ENCODE assay signal across 12 cellular contexts in the genomic region with DNA sequence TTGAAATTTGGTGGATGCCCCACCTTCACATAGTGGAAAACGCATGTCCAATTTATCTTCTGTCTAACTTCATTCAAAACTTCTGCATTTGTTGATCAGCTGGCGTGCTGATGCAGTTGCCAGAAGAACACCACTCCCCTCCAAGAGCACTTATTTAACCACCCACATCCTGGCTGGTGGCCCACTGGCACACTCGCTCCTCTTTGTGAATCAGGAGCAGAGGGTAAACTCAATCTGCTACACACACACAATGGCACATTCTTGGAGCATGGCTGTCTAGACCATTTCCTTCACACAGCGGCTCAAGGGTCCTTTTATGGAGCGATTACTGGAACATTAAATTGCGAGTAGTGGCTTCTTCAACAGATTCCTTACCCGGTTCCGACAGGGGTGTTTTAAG. TPM values are rescaled to one million over a fixed set of nuclear protein-coding genes. Genes with fewer than 3 reads are reported as not detected.
DNase-seq lines count a peak whose midpoint lies in the region; ATAC-seq and TF ChIP-seq lines count a peak whose summit lies in the region.
"Had no signal": no experiment of that assay in that cellular context is flagged by ENCODE, and none has a peak within 500 bp of the region (broad histone marks: within the 10 kb centered on the region; RNA-seq: fewer than 3 reads in every experiment).

No MANE protein-coding gene starts in this region.

- no peak overlapping the region for H3K27ac Mint-ChIP-seq in GM23338
- H3K27ac Mint-ChIP-seq: activated naive CD4-positive, alpha-beta T cell treated with anti-CD3 and anti-CD28 coated beads, Interleukin-2, amount 50 U/mL, for 24 hours had no signal

- peaks cover 7% of the 10 kb centered on the region; the same call in 2 of the 3 replicates for H3K4me1 Mint-ChIP-seq in GM23338
- H3K4me1 Mint-ChIP-seq: activated naive CD4-positive, alpha-beta T cell treated with anti-CD3 and anti-CD28 coated beads, Interleukin-2, amount 50 U/mL, for 24 hours had no signal

- H3K27ac ChIP-seq in GM23338 (ENCODE audit: low read depth), result no peak overlapping the region
- no peak overlapping the region for H3K27ac ChIP-seq in epithelial cell of prostate
- H3K27ac ChIP-seq: gastrocnemius medialis had no signal

- H3K27me3 ChIP-seq in GM23338 (ENCODE audit: insufficient read depth), result no peaks in the 10 kb centered on the region
- H3K27me3 ChIP-seq: gastrocnemius medialis had no signal

- no peaks in the 10 kb centered on the region for H4K20me1 ChIP-seq in GM23338 (replicated peaks; ENCODE audit: insufficient read depth)

- H3K4me3 ChIP-seq in GM23338, result no peak overlapping the region
- H3K4me3 ChIP-seq: gastrocnemius medialis had no signal

- ATAC-seq in GM23338 (no peak), GM21786 (IDR thresholded peaks at IDR 0.05; ENCODE audit: unreplicated experiment) (no peak)
- ATAC-seq: gastrocnemius medialis had no signal

- no peaks in the 10 kb centered on the region for H3K36me3 Mint-ChIP-seq in GM23338 (ENCODE audit: low read depth)
- H3K36me3 Mint-ChIP-seq: activated naive CD4-positive, alpha-beta T cell treated with anti-CD3 and anti-CD28 coated beads, Interleukin-2, amount 50 U/mL, for 24 hours had no signal

- H3K36me3 ChIP-seq in GM23338 (ENCODE audit: insufficient read depth), result no peaks in the 10 kb centered on the region
- H3K36me3 ChIP-seq: gastrocnemius medialis had no signal

- no peak overlapping the region for H3K4me3 Mint-ChIP-seq in GM23338
- H3K4me3 Mint-ChIP-seq: activated naive CD4-positive, alpha-beta T cell treated with anti-CD3 and anti-CD28 coated beads, Interleukin-2, amount 50 U/mL, for 24 hours had no signal

- DNase-seq in GM23338 (ENCODE audit: low spot score) (no peak), NCI-H446 treated with DMSO at 0.1 percent for 48 hours (lab: John Stamatoyannopoulos, UW) (peak; percentile 24), epithelial cell of prostate (ENCODE audit: low read depth, low spot score) (peak; percentile 5), stromal cell of bone marrow (ENCODE audit: low read depth) (peak; percentile 40), KG1 (lab: John Stamatoyannopoulos, UW) (no peak)
- DNase-seq in effector CD8-positive, alpha-beta T cell (lab: John Stamatoyannopoulos, UW), result no peak
- DNase-seq: Caco-2, gastrocnemius medialis, NCI-H510A, retina had no signal

- H3K9me2 ChIP-seq in GM23338 (ENCODE audit: insufficient read depth), result no peaks in the 10 kb centered on the region

- H3K4me2 ChIP-seq in GM23338, result no peak overlapping the region

- TF ChIP-seq CTCF in GM23338 (conservative IDR thresholded peaks at IDR 0.05; ENCODE audit: low read depth in 2 of 2), result no peak

- H3K79me2 ChIP-seq in GM23338 (replicated peaks; ENCODE audit: insufficient read depth), result no peaks in the 10 kb centered on the region

- H3K27me3 Mint-ChIP-seq in GM23338 (ENCODE audit: insufficient read depth, low read depth, poor library complexity), result no peaks in the 10 kb centered on the region

- H3K9me3 Mint-ChIP-seq in GM23338, result no peaks in the 10 kb centered on the region
- H3K9me3 Mint-ChIP-seq: activated naive CD4-positive, alpha-beta T cell treated with anti-CD3 and anti-CD28 coated beads, Interleukin-2, amount 50 U/mL, for 24 hours had no signal

- H3F3A ChIP-seq in GM23338 (replicated peaks; ENCODE audit: low read depth), result no peaks in the 10 kb centered on the region

- H2AFZ ChIP-seq in GM23338, result peak overlapping the region; percentile 25; the same call in 1 of the 2 replicates

- peaks cover 8% of the 10 kb centered on the region; the same call in 1 of the 2 replicates for H3K4me1 ChIP-seq in GM23338 (ENCODE audit: insufficient read depth)
- H3K4me1 ChIP-seq: Caco-2, gastrocnemius medialis had no signal

TF ChIP-seq in GM23338, 12 proteins besides CTCF, POLR2A, EP300 and RAD21:
- TF ChIP-seq, protein P1, sequence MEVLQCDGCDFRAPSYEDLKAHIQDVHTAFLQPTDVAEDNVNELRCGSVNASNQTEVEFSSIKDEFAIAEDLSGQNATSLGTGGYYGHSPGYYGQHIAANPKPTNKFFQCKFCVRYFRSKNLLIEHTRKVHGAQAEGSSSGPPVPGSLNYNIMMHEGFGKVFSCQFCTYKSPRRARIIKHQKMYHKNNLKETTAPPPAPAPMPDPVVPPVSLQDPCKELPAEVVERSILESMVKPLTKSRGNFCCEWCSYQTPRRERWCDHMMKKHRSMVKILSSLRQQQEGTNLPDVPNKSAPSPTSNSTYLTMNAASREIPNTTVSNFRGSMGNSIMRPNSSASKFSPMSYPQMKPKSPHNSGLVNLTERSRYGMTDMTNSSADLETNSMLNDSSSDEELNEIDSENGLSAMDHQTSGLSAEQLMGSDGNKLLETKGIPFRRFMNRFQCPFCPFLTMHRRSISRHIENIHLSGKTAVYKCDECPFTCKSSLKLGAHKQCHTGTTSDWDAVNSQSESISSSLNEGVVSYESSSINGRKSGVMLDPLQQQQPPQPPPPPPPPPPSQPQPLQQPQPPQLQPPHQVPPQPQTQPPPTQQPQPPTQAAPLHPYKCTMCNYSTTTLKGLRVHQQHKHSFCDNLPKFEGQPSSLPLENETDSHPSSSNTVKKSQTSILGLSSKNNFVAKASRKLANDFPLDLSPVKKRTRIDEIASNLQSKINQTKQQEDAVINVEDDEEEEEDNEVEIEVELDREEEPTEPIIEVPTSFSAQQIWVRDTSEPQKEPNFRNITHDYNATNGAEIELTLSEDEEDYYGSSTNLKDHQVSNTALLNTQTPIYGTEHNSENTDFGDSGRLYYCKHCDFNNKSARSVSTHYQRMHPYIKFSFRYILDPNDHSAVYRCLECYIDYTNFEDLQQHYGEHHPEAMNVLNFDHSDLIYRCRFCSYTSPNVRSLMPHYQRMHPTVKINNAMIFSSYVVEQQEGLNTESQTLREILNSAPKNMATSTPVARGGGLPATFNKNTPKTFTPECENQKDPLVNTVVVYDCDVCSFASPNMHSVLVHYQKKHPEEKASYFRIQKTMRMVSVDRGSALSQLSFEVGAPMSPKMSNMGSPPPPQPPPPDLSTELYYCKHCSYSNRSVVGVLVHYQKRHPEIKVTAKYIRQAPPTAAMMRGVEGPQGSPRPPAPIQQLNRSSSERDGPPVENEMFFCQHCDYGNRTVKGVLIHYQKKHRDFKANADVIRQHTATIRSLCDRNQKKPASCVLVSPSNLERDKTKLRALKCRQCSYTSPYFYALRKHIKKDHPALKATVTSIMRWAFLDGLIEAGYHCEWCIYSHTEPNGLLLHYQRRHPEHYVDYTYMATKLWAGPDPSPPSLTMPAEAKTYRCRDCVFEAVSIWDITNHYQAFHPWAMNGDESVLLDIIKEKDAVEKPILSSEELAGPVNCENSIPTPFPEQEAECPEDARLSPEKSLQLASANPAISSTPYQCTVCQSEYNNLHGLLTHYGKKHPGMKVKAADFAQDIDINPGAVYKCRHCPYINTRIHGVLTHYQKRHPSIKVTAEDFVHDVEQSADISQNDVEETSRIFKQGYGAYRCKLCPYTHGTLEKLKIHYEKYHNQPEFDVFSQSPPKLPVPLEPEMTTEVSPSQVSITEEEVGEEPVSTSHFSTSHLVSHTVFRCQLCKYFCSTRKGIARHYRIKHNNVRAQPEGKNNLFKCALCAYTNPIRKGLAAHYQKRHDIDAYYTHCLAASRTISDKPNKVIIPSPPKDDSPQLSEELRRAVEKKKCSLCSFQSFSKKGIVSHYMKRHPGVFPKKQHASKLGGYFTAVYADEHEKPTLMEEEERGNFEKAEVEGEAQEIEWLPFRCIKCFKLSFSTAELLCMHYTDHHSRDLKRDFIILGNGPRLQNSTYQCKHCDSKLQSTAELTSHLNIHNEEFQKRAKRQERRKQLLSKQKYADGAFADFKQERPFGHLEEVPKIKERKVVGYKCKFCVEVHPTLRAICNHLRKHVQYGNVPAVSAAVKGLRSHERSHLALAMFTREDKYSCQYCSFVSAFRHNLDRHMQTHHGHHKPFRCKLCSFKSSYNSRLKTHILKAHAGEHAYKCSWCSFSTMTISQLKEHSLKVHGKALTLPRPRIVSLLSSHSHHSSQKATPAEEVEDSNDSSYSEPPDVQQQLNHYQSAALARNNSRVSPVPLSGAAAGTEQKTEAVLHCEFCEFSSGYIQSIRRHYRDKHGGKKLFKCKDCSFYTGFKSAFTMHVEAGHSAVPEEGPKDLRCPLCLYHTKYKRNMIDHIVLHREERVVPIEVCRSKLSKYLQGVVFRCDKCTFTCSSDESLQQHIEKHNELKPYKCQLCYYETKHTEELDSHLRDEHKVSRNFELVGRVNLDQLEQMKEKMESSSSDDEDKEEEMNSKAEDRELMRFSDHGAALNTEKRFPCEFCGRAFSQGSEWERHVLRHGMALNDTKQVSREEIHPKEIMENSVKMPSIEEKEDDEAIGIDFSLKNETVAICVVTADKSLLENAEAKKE (CRISPR knock-in tag; IDR thresholded peaks at IDR 0.05), result no peak
- no peak for TF ChIP-seq CREB1 (CRISPR knock-in tag; IDR thresholded peaks at IDR 0.05; ENCODE audit: low read depth)

RNA-seq across cellular contexts. Expression of a gene that starts 55.1 kb away (rescaled TPM):
- 9.2 and 12.4 TPM in 2 replicates for total RNA-seq in GM23338 (2014; rRNA removed; shearing (Covaris generic))
- polyA plus RNA-seq in GM23338 (2016; fragmentation: Nextera tagmentation; extraction: Ambion mirVana), result 9.2 and 15.4 TPM in 2 replicates

Comparison
In these comparisons a context has a peak if more than half of its experiments do, and no peak if none do; other contexts are left out.
1. DNase-seq: peak in NCI-H446 treated with DMSO at 0.1 percent for 48 hours (single experiment), epithelial cell of prostate (single experiment) and stromal cell of bone marrow (single experiment); none in GM23338 (single experiment), effector CD8-positive, alpha-beta T cell (single experiment) and KG1 (single experiment).